18 cellular contexts compared by ENCODE assay signal in the genomic region with DNA sequence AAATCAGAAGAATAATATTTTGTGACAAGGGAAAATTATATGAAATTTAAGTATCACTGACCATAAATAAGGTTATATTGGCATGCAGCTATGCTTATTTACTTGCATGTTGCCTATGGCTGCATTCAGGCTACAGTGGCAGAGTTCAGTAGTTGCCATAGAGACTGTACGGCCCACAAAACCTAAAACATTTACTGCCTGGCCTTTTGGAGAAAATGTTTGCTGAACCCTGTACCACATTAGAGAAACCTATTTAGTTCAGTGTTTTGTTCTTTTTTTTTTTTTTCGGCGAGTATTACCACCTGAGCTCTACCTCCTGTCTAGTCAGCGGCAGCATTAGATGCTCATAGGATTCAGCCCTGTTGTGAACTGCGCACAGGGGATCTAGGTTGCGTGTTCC. TPM values are rescaled to one million over a fixed set of nuclear protein-coding genes. Genes with fewer than 3 reads are reported as not detected.
DNase-seq lines count a peak whose midpoint lies in the region; ATAC-seq lines count a peak whose summit lies in the region.
"Had no signal": no experiment of that assay in that cellular context is flagged by ENCODE, and none has a peak within 500 bp of the region (broad histone marks: within the 10 kb centered on the region; RNA-seq: fewer than 3 reads in every experiment).

No MANE protein-coding gene starts in this region.

- CTCF ChIA-PET in naive thymus-derived CD4-positive, alpha-beta T cell (lab: Charles Lee): no interaction called here

- H3K9ac ChIP-seq in GM23248: 0 out of 2 replicates have a peak overlapping the region, but pooled peaks have one; percentile 4
- H3K9ac ChIP-seq: BLaER1 had no signal

- H4K20me1 ChIP-seq in GM23248 (ENCODE audit: insufficient read depth): peaks cover 59% of the 10 kb centered on the region; the same call in 1 of the 2 replicates

- H3K4me1 Mint-ChIP-seq in naive thymus-derived CD4-positive, alpha-beta T cell: peaks cover 4 to 70% (median 43%) of the 10 kb centered on the region in 7 donors
- H3K4me1 Mint-ChIP-seq in stimulated activated naive CD8-positive, alpha-beta T cell treated with anti-CD3 and anti-CD28 coated beads, Interleukin-15, amount 100 ng/mL, for 72 hours: peaks cover 16% of the 10 kb centered on the region

- no peaks in the 10 kb centered on the region for H3K27me3 ChIP-seq in ACC112 (ENCODE audit: insufficient read depth, low read length)
- H3K27me3 ChIP-seq in GM23248 (replicated peaks; ENCODE audit: insufficient read depth): no peaks in the 10 kb centered on the region
- H3K27me3 ChIP-seq in naive thymus-derived CD4-positive, alpha-beta T cell (ENCODE audit: control insufficient read depth in 2 of 2, insufficient read depth in 2 of 2, low read length in 2 of 2): no peaks in the 10 kb centered on the region
- H3K27me3 ChIP-seq: BLaER1 had no signal

- no peaks in the 10 kb centered on the region for H3K9me2 ChIP-seq in GM23248 (ENCODE audit: insufficient read depth)

- no peak for DNase-seq in GM23248
- DNase-seq in NCI-H69 (lab: John Stamatoyannopoulos, UW): peak; percentile 53
- DNase-seq in naive thymus-derived CD4-positive, alpha-beta T cell: no peak
- no peak for DNase-seq in activated T-cell treated with anti-CD3 and anti-CD28 coated beads for 4 hours
- DNase-seq in HPDE6-E6E7 (ENCODE audit: extremely low spot score): no peak
- no peak for DNase-seq in 8988T
- DNase-seq in stimulated activated naive CD8-positive, alpha-beta T cell treated with anti-CD3 and anti-CD28 coated beads, Interleukin-15, amount 100 ng/mL, for 72 hours: no peak
- DNase-seq: AML-193; Calu3; CD4-positive, alpha-beta memory T cell; DMS79 treated with DMSO at 0.1 percent for 48 hours; GF-D8; GOT3; H7 had no signal

- 83 to 88% methylated on average over 6 of the region's 6 CpGs for WGBS in GM23248 (ENCODE audit: low coverage in 1 of 2, low lambda C conversion rate in 2 of 2, missing lambda C conversion rate in 2 of 2), 2 experiments

- H3K4me3 ChIP-seq in ACC112 (ENCODE audit: low read depth, low read length) (no peak overlapping the region), GM23248 (no peak overlapping the region)
- no peak overlapping the region for H3K4me3 ChIP-seq in naive thymus-derived CD4-positive, alpha-beta T cell (ENCODE audit: low read length)
- H3K4me3 ChIP-seq: BLaER1 had no signal

- peaks cover 100% of the 10 kb centered on the region for H3F3A ChIP-seq in GM23248 (ENCODE audit: insufficient read depth)

- intact Hi-C loops in naive thymus-derived CD4-positive, alpha-beta T cell (cut with micrococcal nuclease): no loop called here

- H3K4me3 Mint-ChIP-seq in naive thymus-derived CD4-positive, alpha-beta T cell: peak overlapping the region in 1 of 10 donors; percentile 1
- no peak overlapping the region for H3K4me3 Mint-ChIP-seq in stimulated activated naive CD8-positive, alpha-beta T cell treated with anti-CD3 and anti-CD28 coated beads, Interleukin-15, amount 100 ng/mL, for 72 hours
- H3K4me3 Mint-ChIP-seq: CD14-positive monocyte had no signal

- peaks cover 0 to 6% (median 3%) of the 10 kb centered on the region in 11 donors for H3K9me3 Mint-ChIP-seq in naive thymus-derived CD4-positive, alpha-beta T cell
- no peaks in the 10 kb centered on the region for H3K9me3 Mint-ChIP-seq in stimulated activated naive CD8-positive, alpha-beta T cell treated with anti-CD3 and anti-CD28 coated beads, Interleukin-15, amount 100 ng/mL, for 72 hours
- H3K9me3 Mint-ChIP-seq: CD14-positive monocyte had no signal

- H3K4me1 ChIP-seq in ACC112 (ENCODE audit: control insufficient read depth, insufficient read depth, low read length, unreplicated experiment) (peaks cover 79% of the 10 kb centered on the region), GM23248 (ENCODE audit: insufficient read depth) (peaks cover 100% of the 10 kb centered on the region)
- no peaks in the 10 kb centered on the region for H3K4me1 ChIP-seq in naive thymus-derived CD4-positive, alpha-beta T cell (ENCODE audit: control insufficient read depth in 2 of 2, insufficient read depth in 2 of 2, low read length in 2 of 2)

- peaks cover 1 to 22% (median 5%) of the 10 kb centered on the region in 5 donors for H3K36me3 Mint-ChIP-seq in naive thymus-derived CD4-positive, alpha-beta T cell
- H3K36me3 Mint-ChIP-seq: CD14-positive monocyte had no signal

- POLR2A ChIA-PET in naive thymus-derived CD4-positive, alpha-beta T cell (lab: Charles Lee): no interaction called here

- H3K27ac Mint-ChIP-seq in naive thymus-derived CD4-positive, alpha-beta T cell: no peak overlapping the region
- no peak overlapping the region for H3K27ac Mint-ChIP-seq in stimulated activated naive CD8-positive, alpha-beta T cell treated with anti-CD3 and anti-CD28 coated beads, Interleukin-15, amount 100 ng/mL, for 72 hours
- H3K27ac Mint-ChIP-seq: CD14-positive monocyte; CD4-positive, alpha-beta memory T cell had no signal

- H3K79me2 ChIP-seq in ACC112 (ENCODE audit: control insufficient read depth, insufficient read depth, low read length, unreplicated experiment) (peaks cover 99% of the 10 kb centered on the region), GM23248 (ENCODE audit: insufficient read depth) (peaks cover 100% of the 10 kb centered on the region)

- H3K4me2 ChIP-seq in GM23248 (ENCODE audit: unreplicated experiment): peak overlapping the region; percentile 23
- H3K4me2 ChIP-seq: BLaER1 had no signal

- in situ Hi-C loops in GM23248 (cut with MboI): no loop called here

- H2AFZ ChIP-seq in ACC112 (ENCODE audit: low read length, unreplicated experiment) (no peak overlapping the region), GM23248 (no peak overlapping the region)

- H3K27ac ChIP-seq in ACC112 (ENCODE audit: low read depth, low read length) (peak overlapping the region; percentile 95; the same call in 1 of the 2 replicates), GM23248 (peak overlapping the region; percentile 85)
- H3K27ac ChIP-seq in naive thymus-derived CD4-positive, alpha-beta T cell (ENCODE audit: low read depth, low read length): no peak overlapping the region
- H3K27ac ChIP-seq: BLaER1 had no signal

- ATAC-seq in naive thymus-derived CD4-positive, alpha-beta T cell: peak; percentile 6
- no peak for ATAC-seq in stimulated activated naive CD8-positive, alpha-beta T cell treated with anti-CD3 and anti-CD28 coated beads, Interleukin-15, amount 100 ng/mL, for 72 hours
- ATAC-seq: HCT116 had no signal

- H3K27me3 Mint-ChIP-seq in naive thymus-derived CD4-positive, alpha-beta T cell: no peaks in the 10 kb centered on the region
- no peaks in the 10 kb centered on the region for H3K27me3 Mint-ChIP-seq in stimulated activated naive CD8-positive, alpha-beta T cell treated with anti-CD3 and anti-CD28 coated beads, Interleukin-15, amount 100 ng/mL, for 72 hours
- H3K27me3 Mint-ChIP-seq: CD4-positive, alpha-beta memory T cell had no signal

- no peaks in the 10 kb centered on the region for H3K9me3 ChIP-seq in GM23248 (ENCODE audit: low read depth)
- H3K9me3 ChIP-seq in naive thymus-derived CD4-positive, alpha-beta T cell (ENCODE audit: control insufficient read depth in 2 of 3, low read length in 3 of 3): no peaks in the 10 kb centered on the region
- H3K9me3 ChIP-seq: BLaER1 had no signal

- H3K36me3 ChIP-seq in ACC112 (ENCODE audit: insufficient read depth, low read length) (peaks cover 5% of the 10 kb centered on the region; the same call in 1 of the 2 replicates), GM23248 (ENCODE audit: low read depth) (peaks cover 23% of the 10 kb centered on the region)
- H3K36me3 ChIP-seq in naive thymus-derived CD4-positive, alpha-beta T cell (ENCODE audit: control insufficient read depth in 2 of 3, insufficient read depth in 3 of 3, low read length in 3 of 3): no peaks in the 10 kb centered on the region
- H3K36me3 ChIP-seq: BLaER1 had no signal

RNA-seq across cellular contexts. Expression of gene SOCS5, which starts 52.8 kb away (rescaled TPM):
- total RNA-seq in GM23248 (2014; rRNA removed; shearing (Covaris generic)): 186 and 243 TPM in 2 replicates
- 96.9 and 101 TPM in 2 replicates for polyA plus RNA-seq in GM23248 (2016; fragmentation: Nextera tagmentation; extraction: Ambion mirVana)
- total RNA-seq in naive thymus-derived CD4-positive, alpha-beta T cell: 10 to 100 TPM in 3 of 5 experiments, 1 to 10 TPM in 2; 6.2 to 14.5 (median 11.6) TPM
- 1 to 10 TPM; 4.1 to 4.2 TPM for polyA plus RNA-seq in naive thymus-derived CD4-positive, alpha-beta T cell

Comparison
In these comparisons a context has a peak if more than half of its experiments do, and no peak if none do; other contexts are left out.
1. RNA of gene SOCS5, which starts 52.8 kb away (total RNA-seq): 186 to 243 TPM in GM23248; 6.2 to 14.5 TPM in naive thymus-derived CD4-positive, alpha-beta T cell; every median in the first group is over 10 times any median in the second.